Comparison of ENCODE assay signal across 1 cellular context in the genomic region with DNA sequence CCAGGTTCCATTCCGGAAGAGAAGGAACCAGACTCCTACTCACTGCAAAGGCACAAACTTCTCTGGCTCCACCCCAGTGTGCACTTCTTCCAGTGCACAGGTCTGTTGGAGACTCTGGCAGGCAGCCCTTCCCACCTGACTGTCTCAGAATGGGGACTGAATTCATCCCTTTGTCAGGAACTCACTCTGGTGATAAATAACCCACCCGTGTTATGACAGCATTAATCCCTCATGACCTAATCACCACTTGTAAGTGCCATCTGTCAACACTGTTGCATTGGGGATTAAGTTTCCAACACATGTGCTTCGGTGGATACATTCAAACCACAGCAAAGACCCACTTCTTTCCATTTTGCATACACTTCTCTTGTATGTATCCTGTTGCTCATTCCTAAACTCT.
TF ChIP-seq lines count a peak whose summit lies in the region.

No MANE protein-coding gene starts in this region.

TF ChIP-seq in GM23338, 12 proteins besides CTCF, POLR2A, EP300 and RAD21 (continued from another document):
- TF ChIP-seq, protein P1, sequence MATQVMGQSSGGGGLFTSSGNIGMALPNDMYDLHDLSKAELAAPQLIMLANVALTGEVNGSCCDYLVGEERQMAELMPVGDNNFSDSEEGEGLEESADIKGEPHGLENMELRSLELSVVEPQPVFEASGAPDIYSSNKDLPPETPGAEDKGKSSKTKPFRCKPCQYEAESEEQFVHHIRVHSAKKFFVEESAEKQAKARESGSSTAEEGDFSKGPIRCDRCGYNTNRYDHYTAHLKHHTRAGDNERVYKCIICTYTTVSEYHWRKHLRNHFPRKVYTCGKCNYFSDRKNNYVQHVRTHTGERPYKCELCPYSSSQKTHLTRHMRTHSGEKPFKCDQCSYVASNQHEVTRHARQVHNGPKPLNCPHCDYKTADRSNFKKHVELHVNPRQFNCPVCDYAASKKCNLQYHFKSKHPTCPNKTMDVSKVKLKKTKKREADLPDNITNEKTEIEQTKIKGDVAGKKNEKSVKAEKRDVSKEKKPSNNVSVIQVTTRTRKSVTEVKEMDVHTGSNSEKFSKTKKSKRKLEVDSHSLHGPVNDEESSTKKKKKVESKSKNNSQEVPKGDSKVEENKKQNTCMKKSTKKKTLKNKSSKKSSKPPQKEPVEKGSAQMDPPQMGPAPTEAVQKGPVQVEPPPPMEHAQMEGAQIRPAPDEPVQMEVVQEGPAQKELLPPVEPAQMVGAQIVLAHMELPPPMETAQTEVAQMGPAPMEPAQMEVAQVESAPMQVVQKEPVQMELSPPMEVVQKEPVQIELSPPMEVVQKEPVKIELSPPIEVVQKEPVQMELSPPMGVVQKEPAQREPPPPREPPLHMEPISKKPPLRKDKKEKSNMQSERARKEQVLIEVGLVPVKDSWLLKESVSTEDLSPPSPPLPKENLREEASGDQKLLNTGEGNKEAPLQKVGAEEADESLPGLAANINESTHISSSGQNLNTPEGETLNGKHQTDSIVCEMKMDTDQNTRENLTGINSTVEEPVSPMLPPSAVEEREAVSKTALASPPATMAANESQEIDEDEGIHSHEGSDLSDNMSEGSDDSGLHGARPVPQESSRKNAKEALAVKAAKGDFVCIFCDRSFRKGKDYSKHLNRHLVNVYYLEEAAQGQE (IDR thresholded peaks at IDR 0.05; ENCODE audit: unreplicated experiment), result no peak
- TF ChIP-seq STAT1 (IDR thresholded peaks at IDR 0.05; ENCODE audit: unreplicated experiment), result no peak
- TF ChIP-seq JUNB (IDR thresholded peaks at IDR 0.05; ENCODE audit: unreplicated experiment), result no peak
- TF ChIP-seq NANOG (IDR thresholded peaks at IDR 0.05; ENCODE audit: borderline replicate concordance), result no peak
- TF ChIP-seq EZH2 (IDR thresholded peaks at IDR 0.05; ENCODE audit: low read depth, unreplicated experiment), result no peak
- TF ChIP-seq EZH2phosphoT487 (IDR thresholded peaks at IDR 0.05; ENCODE audit: unreplicated experiment), result no peak
- no peak for TF ChIP-seq CREB1 (CRISPR knock-in tag; IDR thresholded peaks at IDR 0.05; ENCODE audit: low read depth)
- no peak for TF ChIP-seq ZNF331 (CRISPR knock-in tag; IDR thresholded peaks at IDR 0.05; ENCODE audit: low read depth)
- no peak for TF ChIP-seq ETS1 (IDR thresholded peaks at IDR 0.05)
- TF ChIP-seq POLR2AphosphoS5 (IDR thresholded peaks at IDR 0.05; ENCODE audit: low read depth), result no peak
- no peak for TF ChIP-seq ZNF114 (CRISPR knock-in tag; IDR thresholded peaks at IDR 0.05)
TF ChIP-seq in GM23338: peak in this region for 0.
